Comparison of ENCODE assay signal across 10 cellular contexts in genomic region chr17:15185625-15185991, GRCh38.
A peak's percentile ranks its signal among the peaks of the same experiment; 100 is the strongest.
DNase-seq lines count a peak whose midpoint lies in the region; ATAC-seq, FAIRE-seq and TF ChIP-seq lines count a peak whose summit lies in the region.
"Had no signal": no experiment of that assay in that cellular context is flagged by ENCODE, and none has a peak within 500 bp of the region (broad histone marks: within the 10 kb centered on the region; RNA-seq: fewer than 3 reads in every experiment).

No MANE protein-coding gene starts in this region.

- DNase-seq in MCF 10A (ENCODE audit: unreplicated experiment) = peak; percentile 82
- DNase-seq in breast epithelium (ENCODE audit: low spot score in 2 of 2) = no peak
- peak; percentile 25 for DNase-seq in brain microvascular endothelial cell
- peak; percentile 81 for DNase-seq in iris pigment epithelial cell (ENCODE audit: low read depth)
- peak in 1 of 2 donors; percentile 39 for DNase-seq in upper lobe of left lung
- no peak for DNase-seq in urothelium cell line (ENCODE audit: low spot score)
- DNase-seq in dermis blood vessel endothelial cell = no peak
- DNase-seq: activated CD4-positive, CD25-positive, alpha-beta regulatory T cell; stimulated activated CD4-positive, alpha-beta T cell treated with anti-CD3 and anti-CD28 coated beads, Interleukin-4, amount 100 ng/mL, for 1 hour had no signal

- TF ChIP-seq POLR2A in breast epithelium (IDR thresholded peaks at IDR 0.05) (no peak), upper lobe of left lung (IDR thresholded peaks at IDR 0.05) (no peak)

- peaks cover 10% of the 10 kb centered on the region for H3K4me1 Mint-ChIP-seq in MCF 10A (ENCODE audit: insufficient read depth, unreplicated experiment)

- no peak overlapping the region for H3K4me3 Mint-ChIP-seq in MCF 10A (ENCODE audit: unreplicated experiment)

- intact Hi-C loops in MCF 10A (cut with micrococcal nuclease) (no loop called here), breast epithelium (cut with DNase I; ENCODE audit: low total_unique reads) (loop anchor here (2.0 kb wide), 1 partner anchor 51 kb away; no protein-coding TSS in a partner anchor)

- no peak for TF ChIP-seq CTCF in MCF 10A (IDR thresholded peaks at IDR 0.05; ENCODE audit: unreplicated experiment)
- TF ChIP-seq CTCF in breast epithelium (IDR thresholded peaks at IDR 0.05) = no peak
- TF ChIP-seq CTCF in brain microvascular endothelial cell (IDR thresholded peaks at IDR 0.05; ENCODE audit: low read depth, low read length, missing control alignments) = no peak
- no peak for TF ChIP-seq CTCF in upper lobe of left lung (IDR thresholded peaks at IDR 0.05)

- no peaks in the 10 kb centered on the region for H3K9me3 ChIP-seq in breast epithelium
- no peaks in the 10 kb centered on the region for H3K9me3 ChIP-seq in upper lobe of left lung

- no peak overlapping the region for H3K27ac Mint-ChIP-seq in MCF 10A (ENCODE audit: low read depth, unreplicated experiment)

- no peaks in the 10 kb centered on the region for H3K9me3 Mint-ChIP-seq in MCF 10A (ENCODE audit: unreplicated experiment)

- in situ Hi-C loops in brain microvascular endothelial cell (cut with HindIII; ENCODE audit: low pct_ligation_motif_present, low sequenced_read_pairs) = no loop called here

- POLR2A ChIA-PET in MCF 10A (lab: Yijun Ruan, JAX) = interaction anchor here (0.7 to 1.6 kb wide), 4 partner anchors 12 to 29 kb away, joined by 3 to 5 read pairs (median 3); no protein-coding TSS in a partner anchor

- H3K27me3 ChIP-seq in breast epithelium (no peaks in the 10 kb centered on the region), brain microvascular endothelial cell (replicated peaks) (no peaks in the 10 kb centered on the region), upper lobe of left lung (no peaks in the 10 kb centered on the region)

- ATAC-seq in upper lobe of left lung (ENCODE audit: low FRiP score in 2 of 2) (peak; percentile 30 to 87), HG02588 (IDR thresholded peaks at IDR 0.05; ENCODE audit: unreplicated experiment) (no peak)

- WGBS in upper lobe of left lung, 2 donors = 22 to 24% methylated on average over 4 of the region's 4 CpGs

- H3K36me3 Mint-ChIP-seq in MCF 10A (ENCODE audit: insufficient read depth, unreplicated experiment) = no peaks in the 10 kb centered on the region

- H3K27ac ChIP-seq in breast epithelium = peak overlapping the region in 1 of 2 donors; percentile 9
- no peak overlapping the region for H3K27ac ChIP-seq in brain microvascular endothelial cell
- no peak overlapping the region for H3K27ac ChIP-seq in upper lobe of left lung

- H3K4me3 ChIP-seq in breast epithelium (no peak overlapping the region), brain microvascular endothelial cell (ENCODE audit: low read depth, low read length) (no peak overlapping the region), upper lobe of left lung (no peak overlapping the region)

- H3K4me1 ChIP-seq in breast epithelium (no peaks in the 10 kb centered on the region), upper lobe of left lung (peaks cover 0 to 10% (median 2%) of the 10 kb centered on the region in 4 donors)

- TF ChIP-seq EP300 in upper lobe of left lung (IDR thresholded peaks at IDR 0.05) = peak in 1 of 4 donors; percentile 76

- peaks cover 10% of the 10 kb centered on the region for H3K27me3 Mint-ChIP-seq in MCF 10A (ENCODE audit: insufficient read depth, unreplicated experiment)

- no TSS peak for BruUV-seq in MCF 10A (replicated peaks; lab: Mats Ljungman, UMichigan)

- no peak for FAIRE-seq in urothelium cell line (lab: Jason Lieb, UNC)

- CTCF ChIA-PET in MCF 10A (lab: Yijun Ruan, JAX) = interaction anchor here (0.5 to 1.3 kb wide), 4 partner anchors 15 to 1058 kb away, joined by 3 to 11 read pairs (median 3); partner anchors contain the start of gene HS3ST3B1

- H3K36me3 ChIP-seq in breast epithelium = no peaks in the 10 kb centered on the region
- H3K36me3 ChIP-seq in brain microvascular endothelial cell (replicated peaks) = no peaks in the 10 kb centered on the region
- H3K36me3 ChIP-seq in upper lobe of left lung = no peaks in the 10 kb centered on the region

Comparison
In these comparisons a context has a peak if more than half of its experiments do, and no peak if none do; other contexts are left out.
1. DNase-seq: peak in MCF 10A (single experiment), brain microvascular endothelial cell (single experiment) and iris pigment epithelial cell (single experiment); none in breast epithelium (0 of 2), urothelium cell line (single experiment) and dermis blood vessel endothelial cell (single experiment).